Comparison of ENCODE assay signal across 8 cellular contexts in genomic region chrX:151488677-151489076, GRCh38.
DNase-seq lines count a peak whose midpoint lies in the region; ATAC-seq lines count a peak whose summit lies in the region.

No MANE protein-coding gene starts in this region.

- peak; percentile 79 for ATAC-seq in HG03342 (IDR thresholded peaks at IDR 0.05; ENCODE audit: unreplicated experiment)

- peak; percentile 26 to 27 for DNase-seq in activated T-cell treated with anti-CD3 and anti-CD28 coated beads, Interleukin-2, amount 50 U/mL, for 48 hours
- no peak for DNase-seq in activated T-cell treated with anti-CD3 and anti-CD28 coated beads for 4 hours
- DNase-seq in SKM-1 (lab: John Stamatoyannopoulos, UW; ENCODE audit: unreplicated experiment): peak; percentile 8
- peak; percentile 2 for DNase-seq in left kidney (ENCODE audit: low read depth, low spot score)
- no peak for DNase-seq in NCI-H510A (lab: John Stamatoyannopoulos, UW)
- no peak for DNase-seq in OCI-M2 (lab: John Stamatoyannopoulos, UW; ENCODE audit: unreplicated experiment)
- no peak for DNase-seq in GF-D8 (lab: John Stamatoyannopoulos, UW)

Comparison
In these comparisons a context has a peak if more than half of its experiments do, and no peak if none do; other contexts are left out.
1. DNase-seq: peak in activated T-cell treated with anti-CD3 and anti-CD28 coated beads, Interleukin-2, amount 50 U/mL, for 48 hours (2 of 2), SKM-1 (single experiment) and left kidney (single experiment); none in activated T-cell treated with anti-CD3 and anti-CD28 coated beads for 4 hours (single experiment), NCI-H510A (single experiment), OCI-M2 (single experiment) and GF-D8 (single experiment).